Comparison of ENCODE assay signal across 8 cellular contexts in the genomic region with DNA sequence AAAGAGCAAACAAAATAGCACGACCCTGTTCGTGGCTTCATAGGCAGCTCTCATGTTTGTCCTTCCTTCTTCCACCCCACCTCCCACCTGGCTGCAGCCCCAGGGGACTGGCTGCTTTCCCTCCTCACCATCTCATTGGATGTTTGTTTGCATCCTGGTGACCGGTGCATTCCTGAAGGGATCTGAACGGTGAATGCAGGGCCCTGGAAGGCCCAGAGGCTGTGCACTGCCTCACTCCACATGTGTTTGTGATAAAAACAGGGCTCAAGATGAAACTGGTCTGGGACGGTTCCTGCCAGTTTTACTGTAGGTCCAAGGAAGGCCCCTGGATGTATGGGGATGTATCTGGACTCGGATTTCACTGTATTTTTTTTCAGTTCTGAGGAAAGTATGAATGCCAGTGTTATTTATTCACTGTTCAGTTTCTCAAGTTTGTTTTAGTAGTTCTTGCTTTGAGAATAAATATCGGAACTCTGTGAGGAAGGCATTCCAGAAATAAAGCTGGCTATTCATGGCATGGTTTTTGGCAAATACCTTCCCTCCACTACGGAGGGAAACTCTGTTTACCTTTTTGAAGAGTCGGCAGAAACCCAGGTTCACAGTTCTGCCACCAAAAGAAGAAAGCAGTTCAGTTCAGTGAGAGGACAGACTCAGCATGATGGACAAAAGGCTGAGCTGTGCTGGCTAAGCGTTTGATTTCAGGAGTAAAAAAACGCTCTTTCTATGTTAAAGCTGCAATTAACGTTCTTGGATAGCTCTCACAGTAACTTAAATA. TPM values are rescaled to one million over a fixed set of nuclear protein-coding genes. Genes with fewer than 3 reads are reported as not detected.
DNase-seq lines count a peak whose midpoint lies in the region; ATAC-seq and TF ChIP-seq lines count a peak whose summit lies in the region.

No MANE protein-coding gene starts in this region.

- H3K4me3 ChIP-seq in GM23248 = peak overlapping the region; percentile 45
- no peak overlapping the region for H3K4me3 ChIP-seq in cardiac muscle cell

- no peaks in the 10 kb centered on the region for H3K9me3 ChIP-seq in GM23248 (ENCODE audit: low read depth)
- H3K9me3 ChIP-seq in T-helper 17 cell (ENCODE audit: control insufficient read depth, low read length, poor library complexity, severe bottlenecking) = no peaks in the 10 kb centered on the region
- no peaks in the 10 kb centered on the region for H3K9me3 ChIP-seq in cardiac muscle cell (ENCODE audit: low read depth)

- 13 to 18% methylated on average over 12 of the region's 12 CpGs for WGBS in GM23248 (ENCODE audit: low coverage in 1 of 2, low lambda C conversion rate in 2 of 2, missing lambda C conversion rate in 2 of 2), 2 experiments

- no peaks in the 10 kb centered on the region for H4K20me1 ChIP-seq in GM23248 (ENCODE audit: insufficient read depth)

- peak overlapping the region; percentile 91 for H3K27ac ChIP-seq in GM23248
- H3K27ac ChIP-seq in cardiac muscle cell = peak overlapping the region; percentile 67

- DNase-seq in GM23248 (peak; percentile 84), T-helper 17 cell (no peak), cardiac muscle cell (ENCODE audit: low read depth in 1 of 2, low spot score in 1 of 2) (peak; percentile 65), retina (peak; percentile 40), SK-N-DZ (ENCODE audit: low spot score) (no peak), SW480 (ENCODE audit: low spot score) (no peak)
- no peak for DNase-seq in activated T-cell treated with anti-CD3 and anti-CD28 coated beads, Interleukin-2, amount 50 U/mL, for 1 hour

- peaks cover 13% of the 10 kb centered on the region for H3K4me1 Mint-ChIP-seq in T-helper 17 cell

- peak overlapping the region; percentile 66 for H3K4me2 ChIP-seq in GM23248 (ENCODE audit: unreplicated experiment)

- H3K4me1 ChIP-seq in GM23248 (ENCODE audit: insufficient read depth) (peaks cover 14% of the 10 kb centered on the region), cardiac muscle cell (ENCODE audit: low read depth) (peaks cover 8% of the 10 kb centered on the region)

- H3K27ac Mint-ChIP-seq in T-helper 17 cell = peak overlapping the region; percentile 67

- in situ Hi-C loops in GM23248 (cut with MboI) = no loop called here

- peak overlapping the region; percentile 91 for H2AFZ ChIP-seq in GM23248

- peaks cover 5% of the 10 kb centered on the region for H3K27me3 Mint-ChIP-seq in T-helper 17 cell

- no peak overlapping the region for H3K4me3 Mint-ChIP-seq in T-helper 17 cell

- no peaks in the 10 kb centered on the region for H3K9me2 ChIP-seq in GM23248 (ENCODE audit: insufficient read depth)

- H3K36me3 ChIP-seq in GM23248 (ENCODE audit: low read depth) (no peaks in the 10 kb centered on the region), cardiac muscle cell (no peaks in the 10 kb centered on the region)

- peaks cover 2% of the 10 kb centered on the region for H3K36me3 Mint-ChIP-seq in T-helper 17 cell (ENCODE audit: low read depth)

- ATAC-seq in T-helper 17 cell (no peak), HG03135 (IDR thresholded peaks at IDR 0.05; ENCODE audit: unreplicated experiment) (no peak)

- TF ChIP-seq CTCF in cardiac muscle cell (IDR thresholded peaks at IDR 0.05; ENCODE audit: low read depth, low read length) = no peak

- no peaks in the 10 kb centered on the region for H3K79me2 ChIP-seq in GM23248 (ENCODE audit: insufficient read depth)

- H3K27me3 ChIP-seq in GM23248 (replicated peaks; ENCODE audit: insufficient read depth) (no peaks in the 10 kb centered on the region), cardiac muscle cell (no peaks in the 10 kb centered on the region)

- peak overlapping the region; percentile 80 for H3K9ac ChIP-seq in GM23248

- peaks cover 10% of the 10 kb centered on the region; the same call in 1 of the 2 replicates for H3F3A ChIP-seq in GM23248 (ENCODE audit: insufficient read depth)

RNA-seq across cellular contexts. Expression of gene CNN3, which starts 42.6 kb away (rescaled TPM):
- 200 and 213 TPM in 2 replicates for total RNA-seq in GM23248 (2014; rRNA removed; shearing (Covaris generic))
- polyA plus RNA-seq in GM23248 (2016; fragmentation: Nextera tagmentation; extraction: Ambion mirVana) (359 and 365 TPM in 2 replicates), cardiac muscle cell (135 and 156 TPM in 2 replicates)
- total RNA-seq in T-helper 17 cell (1 to 10 TPM in 1 of 2 donors, under 1 TPM in 1; 0.76 to 1.7 TPM), cardiac muscle cell (101 and 108 TPM in 2 replicates)
- 158 and 161 TPM in 2 replicates for polyA plus RNA-seq in SK-N-DZ (2014; cell fraction: cytosol; rRNA removed)
- polyA plus RNA-seq in SK-N-DZ (2014; cell fraction: nucleus; rRNA removed) = 83.0 and 108 TPM in 2 replicates

Comparison
In these comparisons a context has a peak if more than half of its experiments do, and no peak if none do; other contexts are left out.
1. DNase-seq: peak in GM23248 (single experiment), cardiac muscle cell (2 of 2) and retina (single experiment); none in T-helper 17 cell (0 of 3), SK-N-DZ (single experiment), SW480 (single experiment) and activated T-cell treated with anti-CD3 and anti-CD28 coated beads, Interleukin-2, amount 50 U/mL, for 1 hour (single experiment).
2. RNA of gene CNN3, which starts 42.6 kb away (total RNA-seq): 200 to 213 TPM in GM23248 and 101 to 108 TPM in cardiac muscle cell; 0.76 to 1.7 TPM in T-helper 17 cell; every median in the first group is over 10 times any median in the second.